Comparison of ENCODE assay signal across 32 cellular contexts in the genomic region with DNA sequence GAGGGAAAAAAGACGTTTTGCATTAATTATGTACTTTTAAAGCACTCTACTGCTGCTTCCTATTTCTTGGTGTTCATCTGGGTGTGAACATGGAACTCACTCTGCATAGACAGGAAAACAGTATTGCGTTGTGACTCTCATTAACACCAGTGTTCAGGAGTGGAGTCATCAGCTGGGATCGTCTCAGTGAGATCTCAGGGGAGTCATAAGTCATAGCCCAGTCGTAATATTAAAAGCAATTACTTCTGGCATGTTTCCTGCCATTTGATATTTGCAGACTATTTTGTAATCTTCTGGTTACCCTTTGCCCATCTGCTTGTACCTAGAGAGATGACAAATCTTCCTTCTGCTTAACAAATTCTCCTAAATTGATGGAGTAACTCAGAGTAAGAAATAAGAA.
A peak's percentile ranks its signal among the peaks of the same experiment; 100 is the strongest.
DNase-seq lines count a peak whose midpoint lies in the region; TF ChIP-seq lines count a peak whose summit lies in the region.
"Had no signal": no experiment of that assay in that cellular context is flagged by ENCODE, and none has a peak within 500 bp of the region (broad histone marks: within the 10 kb centered on the region; RNA-seq: fewer than 3 reads in every experiment).

No MANE protein-coding gene starts in this region.

- no peak overlapping the region for H3K27ac ChIP-seq in OCI-LY7 (ENCODE audit: low read depth, low read length, poor library complexity, severe bottlenecking)
- H3K27ac ChIP-seq: esophagus muscularis mucosa, foreskin keratinocyte, heart left ventricle had no signal

- no peaks in the 10 kb centered on the region for H3K27me3 Mint-ChIP-seq in neural crest cell (ENCODE audit: low read depth)
- no peaks in the 10 kb centered on the region for H3K27me3 Mint-ChIP-seq in progenitor cell of endocrine pancreas
- H3K27me3 Mint-ChIP-seq: activated CD8-positive, alpha-beta T cell treated with anti-CD3 and anti-CD28 coated beads for 36 hours; dendritic cell treated with granulocyte-macrophage colony-stimulating factor and Interleukin-4, amounts not matched to agents 40 ng/mL and 50 ng/mL, for 4 days; naive B cell had no signal

- H3K36me3 ChIP-seq in OCI-LY7 (ENCODE audit: insufficient read depth, low read length): peaks cover 39% of the 10 kb centered on the region
- H3K36me3 ChIP-seq: esophagus muscularis mucosa, heart left ventricle had no signal

- intact Hi-C loops in OCI-LY7 (cut with micrococcal nuclease; ENCODE audit: unreplicated experiment): no loop called here

- H3K4me3 ChIP-seq in OCI-LY7 (ENCODE audit: low read depth, low read length, poor library complexity, severe bottlenecking): no peak overlapping the region
- H3K4me3 ChIP-seq: esophagus muscularis mucosa, heart left ventricle had no signal

- TF ChIP-seq CTCF in OCI-LY7 (conservative IDR thresholded peaks at IDR 0.05; ENCODE audit: low read length) (no peak), neural crest cell (conservative IDR thresholded peaks at IDR 0.05) (no peak), progenitor cell of endocrine pancreas (IDR thresholded peaks at IDR 0.05; ENCODE audit: unreplicated experiment) (no peak)

- H4K20me1 ChIP-seq in OCI-LY7 (ENCODE audit: insufficient read depth, low read length): no peaks in the 10 kb centered on the region

- CTCF ChIA-PET in OCI-LY7 (lab: Charles Lee; ENCODE audit: unreplicated experiment): no interaction called here

- peaks cover 46% of the 10 kb centered on the region for H3K4me1 ChIP-seq in OCI-LY7 (ENCODE audit: insufficient read depth, low read length, poor library complexity, severe bottlenecking)
- H3K4me1 ChIP-seq: esophagus muscularis mucosa, foreskin keratinocyte, heart left ventricle had no signal

- no TSS peak for BruUV-seq in OCI-LY7 (replicated peaks; lab: Mats Ljungman, UMichigan)

- DNase-seq in LHCN-M2 (ENCODE audit: low read depth) (peak; percentile 56), NCI-H2107 (lab: John Stamatoyannopoulos, UW) (peak; percentile 28), OCI-LY7 (ENCODE audit: low spot score) (peak; percentile 26), neural crest cell (ENCODE audit: low read depth, low spot score) (no peak), NCI-H1092 (lab: John Stamatoyannopoulos, UW) (no peak), progenitor cell of endocrine pancreas (ENCODE audit: low spot score, unreplicated experiment) (no peak), AG08395 (ENCODE audit: low spot score) (no peak)
- no peak for DNase-seq in stimulated activated CD4-positive, alpha-beta T cell treated with anti-CD3 and anti-CD28 coated beads, Interleukin-15, amount 100 ng/mL, for 24 hours
- DNase-seq: activated CD4-positive, alpha-beta T cell treated with anti-CD3 and anti-CD28 coated beads for 1 hour; activated CD8-positive, alpha-beta memory T cell treated with anti-CD3 and anti-CD28 coated beads, Interleukin-2, amount 50 U/mL, for 48 hours; activated CD8-positive, alpha-beta T cell treated with anti-CD3 and anti-CD28 coated beads for 36 hours; activated naive CD4-positive, alpha-beta T cell treated with anti-CD3 and anti-CD28 coated beads for 36 hours; DMS79 treated with DMSO at 0.1 percent for 48 hours; endodermal cell; foreskin keratinocyte; GDM1; HCEC 1CT; heart left ventricle; IMR-90; left ventricle myocardium superior; naive B cell; NCI-H1048; NCI-H2029 treated with DMSO at 0.1 percent for 48 hours; NCI-H510A treated with DMSO at 0.1 percent for 48 hours; occipital lobe; Right ventricle myocardium superior; stimulated activated naive CD4-positive, alpha-beta T cell treated with Interleukin-2 at 50 U/mL for 16 hours; T-helper 2 cell had no signal

- H3K4me1 Mint-ChIP-seq in neural crest cell (peaks cover 10% of the 10 kb centered on the region), progenitor cell of endocrine pancreas (ENCODE audit: low read depth) (no peaks in the 10 kb centered on the region)
- H3K4me1 Mint-ChIP-seq: CD14-positive monocyte, naive B cell had no signal

- peaks cover 8% of the 10 kb centered on the region; the same call in 1 of the 2 replicates for H3K79me2 ChIP-seq in OCI-LY7 (ENCODE audit: insufficient read depth, low read depth, low read length)

- H3K9me3 Mint-ChIP-seq in neural crest cell (peaks cover 6% of the 10 kb centered on the region), progenitor cell of endocrine pancreas (ENCODE audit: low read depth) (peaks cover 9% of the 10 kb centered on the region)
- H3K9me3 Mint-ChIP-seq: activated T-helper 1 cell treated with anti-CD3 and anti-CD28 coated beads, Interleukin-12 subunit alpha, Interleukin-12 subunit beta, Interleukin-2, Interleukin-4 antibody, amounts not matched to agents 30 ng/mL and 10 ng/mL and 1 ng/mL, durations not matched to agents 14 hours and 24 hours and 36 hours had no signal

- H3K9me2 ChIP-seq in OCI-LY7 (ENCODE audit: insufficient read depth, low read length): no peaks in the 10 kb centered on the region

- peaks cover 22% of the 10 kb centered on the region; the same call in 1 of the 2 replicates for H3K9me3 ChIP-seq in OCI-LY7 (ENCODE audit: low read length)
- H3K9me3 ChIP-seq: esophagus muscularis mucosa had no signal

- POLR2A ChIA-PET in OCI-LY7 (lab: Charles Lee): interaction anchor here (0.6 to 0.7 kb wide), 2 partner anchors 50 to 93 kb away, joined by 3 to 4 read pairs; no protein-coding TSS in a partner anchor

- H3K4me2 ChIP-seq in OCI-LY7 (ENCODE audit: low read length): peak overlapping the region; percentile 1; the same call in 1 of the 2 replicates

- H3K27ac Mint-ChIP-seq in neural crest cell (ENCODE audit: unreplicated experiment) (peak overlapping the region; percentile 15), progenitor cell of endocrine pancreas (no peak overlapping the region)
- H3K27ac Mint-ChIP-seq: activated CD8-positive, alpha-beta T cell treated with anti-CD3 and anti-CD28 coated beads for 36 hours; activated naive CD4-positive, alpha-beta T cell treated with anti-CD3 and anti-CD28 coated beads for 36 hours; activated T-helper 1 cell treated with anti-CD3 and anti-CD28 coated beads, Interleukin-12 subunit alpha, Interleukin-12 subunit beta, Interleukin-2, Interleukin-4 antibody, amounts not matched to agents 30 ng/mL and 10 ng/mL and 1 ng/mL, durations not matched to agents 14 hours and 24 hours and 36 hours; CD14-positive monocyte; dendritic cell treated with granulocyte-macrophage colony-stimulating factor and Interleukin-4, amounts not matched to agents 40 ng/mL and 50 ng/mL, for 4 days; endodermal cell; naive B cell had no signal

- H2AFZ ChIP-seq in OCI-LY7 (ENCODE audit: low read length): peak overlapping the region; percentile 7; the same call in 1 of the 2 replicates

- H3K36me3 Mint-ChIP-seq in neural crest cell (ENCODE audit: low read depth): peaks cover 2% of the 10 kb centered on the region
- H3K36me3 Mint-ChIP-seq in progenitor cell of endocrine pancreas (ENCODE audit: insufficient read depth): no peaks in the 10 kb centered on the region
- H3K36me3 Mint-ChIP-seq: CD14-positive monocyte, naive B cell had no signal

- H3K4me3 Mint-ChIP-seq in neural crest cell (no peak overlapping the region), progenitor cell of endocrine pancreas (ENCODE audit: low read depth) (no peak overlapping the region)
- H3K4me3 Mint-ChIP-seq: activated CD8-positive, alpha-beta T cell treated with anti-CD3 and anti-CD28 coated beads for 36 hours; activated naive CD4-positive, alpha-beta T cell treated with anti-CD3 and anti-CD28 coated beads for 36 hours; activated T-helper 1 cell treated with anti-CD3 and anti-CD28 coated beads, Interleukin-12 subunit alpha, Interleukin-12 subunit beta, Interleukin-2, Interleukin-4 antibody, amounts not matched to agents 30 ng/mL and 10 ng/mL and 1 ng/mL, durations not matched to agents 14 hours and 24 hours and 36 hours; CD14-positive monocyte; dendritic cell treated with granulocyte-macrophage colony-stimulating factor and Interleukin-4, amounts not matched to agents 40 ng/mL and 50 ng/mL, for 4 days; endodermal cell; naive B cell had no signal

Comparison
In these comparisons a context has a peak if more than half of its experiments do, and no peak if none do; other contexts are left out.
1. DNase-seq: peak in LHCN-M2 (single experiment), NCI-H2107 (single experiment) and OCI-LY7 (single experiment); none in neural crest cell (single experiment), stimulated activated CD4-positive, alpha-beta T cell treated with anti-CD3 and anti-CD28 coated beads, Interleukin-15, amount 100 ng/mL, for 24 hours (single experiment), NCI-H1092 (single experiment), progenitor cell of endocrine pancreas (single experiment) and AG08395 (single experiment).